Comparison of ENCODE assay signal across 1 cellular context in the genomic region with DNA sequence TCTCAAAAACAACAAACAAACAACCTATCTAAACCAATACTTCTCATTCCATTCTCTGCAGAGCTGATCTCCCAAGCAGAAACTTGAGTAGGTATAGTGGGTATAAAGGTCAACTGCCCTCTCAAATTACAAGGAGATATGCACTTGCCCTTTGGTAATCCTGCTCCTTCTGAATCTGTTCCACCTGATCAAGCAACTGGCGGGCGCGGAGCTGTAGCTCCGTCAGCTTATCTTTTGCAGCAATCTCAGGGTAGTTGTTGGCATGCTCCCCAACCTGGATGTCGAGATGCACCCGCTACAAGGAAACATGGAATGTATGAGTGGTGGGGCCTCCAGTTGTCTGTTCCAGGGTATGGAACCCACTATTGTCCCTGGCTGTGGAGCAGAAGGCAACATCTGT.
TF ChIP-seq lines count a peak whose summit lies in the region.

No MANE protein-coding gene starts in this region.

TF ChIP-seq in HEK293, 187 proteins besides CTCF, POLR2A, EP300 and RAD21 (continued from another document):
- no peak for TF ChIP-seq HOXD13 (CRISPR knock-in tag; IDR thresholded peaks at IDR 0.05; ENCODE audit: borderline replicate concordance)
- 0 out of 2 replicates have a peak, but pooled peaks have one; percentile 8 for TF ChIP-seq ZNF600 (tag by site-specific recombination; IDR thresholded peaks at IDR 0.05)
- TF ChIP-seq ZSCAN16 (tag by site-specific recombination; IDR thresholded peaks at IDR 0.05), result no peak
- TF ChIP-seq ZBTB8A (tag by site-specific recombination; IDR thresholded peaks at IDR 0.05), result no peak
- TF ChIP-seq ZFP37 (tag by site-specific recombination; IDR thresholded peaks at IDR 0.05), result no peak
- TF ChIP-seq KLF16 (tag by site-specific recombination; IDR thresholded peaks at IDR 0.05), result no peak
- no peak for TF ChIP-seq ZNF747 (tag by site-specific recombination; IDR thresholded peaks at IDR 0.05)
- TF ChIP-seq ZBTB17 (tag by site-specific recombination; IDR thresholded peaks at IDR 0.05), result peak; percentile 35; the same call in 1 of the 2 replicates
- peak; percentile 19; the same call in 1 of the 2 replicates for TF ChIP-seq SP7 (tag by site-specific recombination; IDR thresholded peaks at IDR 0.05)
- TF ChIP-seq, protein P1, sequence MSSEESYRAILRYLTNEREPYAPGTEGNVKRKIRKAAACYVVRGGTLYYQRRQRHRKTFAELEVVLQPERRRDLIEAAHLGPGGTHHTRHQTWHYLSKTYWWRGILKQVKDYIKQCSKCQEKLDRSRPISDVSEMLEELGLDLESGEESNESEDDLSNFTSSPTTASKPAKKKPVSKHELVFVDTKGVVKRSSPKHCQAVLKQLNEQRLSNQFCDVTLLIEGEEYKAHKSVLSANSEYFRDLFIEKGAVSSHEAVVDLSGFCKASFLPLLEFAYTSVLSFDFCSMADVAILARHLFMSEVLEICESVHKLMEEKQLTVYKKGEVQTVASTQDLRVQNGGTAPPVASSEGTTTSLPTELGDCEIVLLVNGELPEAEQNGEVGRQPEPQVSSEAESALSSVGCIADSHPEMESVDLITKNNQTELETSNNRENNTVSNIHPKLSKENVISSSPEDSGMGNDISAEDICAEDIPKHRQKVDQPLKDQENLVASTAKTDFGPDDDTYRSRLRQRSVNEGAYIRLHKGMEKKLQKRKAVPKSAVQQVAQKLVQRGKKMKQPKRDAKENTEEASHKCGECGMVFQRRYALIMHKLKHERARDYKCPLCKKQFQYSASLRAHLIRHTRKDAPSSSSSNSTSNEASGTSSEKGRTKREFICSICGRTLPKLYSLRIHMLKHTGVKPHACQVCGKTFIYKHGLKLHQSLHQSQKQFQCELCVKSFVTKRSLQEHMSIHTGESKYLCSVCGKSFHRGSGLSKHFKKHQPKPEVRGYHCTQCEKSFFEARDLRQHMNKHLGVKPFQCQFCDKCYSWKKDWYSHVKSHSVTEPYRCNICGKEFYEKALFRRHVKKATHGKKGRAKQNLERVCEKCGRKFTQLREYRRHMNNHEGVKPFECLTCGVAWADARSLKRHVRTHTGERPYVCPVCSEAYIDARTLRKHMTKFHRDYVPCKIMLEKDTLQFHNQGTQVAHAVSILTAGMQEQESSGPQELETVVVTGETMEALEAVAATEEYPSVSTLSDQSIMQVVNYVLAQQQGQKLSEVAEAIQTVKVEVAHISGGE (tag by site-specific recombination; conservative IDR thresholded peaks at IDR 0.05; ENCODE audit: low read depth), result no peak
